Comparison of ENCODE assay signal across 17 cellular contexts in the genomic region with DNA sequence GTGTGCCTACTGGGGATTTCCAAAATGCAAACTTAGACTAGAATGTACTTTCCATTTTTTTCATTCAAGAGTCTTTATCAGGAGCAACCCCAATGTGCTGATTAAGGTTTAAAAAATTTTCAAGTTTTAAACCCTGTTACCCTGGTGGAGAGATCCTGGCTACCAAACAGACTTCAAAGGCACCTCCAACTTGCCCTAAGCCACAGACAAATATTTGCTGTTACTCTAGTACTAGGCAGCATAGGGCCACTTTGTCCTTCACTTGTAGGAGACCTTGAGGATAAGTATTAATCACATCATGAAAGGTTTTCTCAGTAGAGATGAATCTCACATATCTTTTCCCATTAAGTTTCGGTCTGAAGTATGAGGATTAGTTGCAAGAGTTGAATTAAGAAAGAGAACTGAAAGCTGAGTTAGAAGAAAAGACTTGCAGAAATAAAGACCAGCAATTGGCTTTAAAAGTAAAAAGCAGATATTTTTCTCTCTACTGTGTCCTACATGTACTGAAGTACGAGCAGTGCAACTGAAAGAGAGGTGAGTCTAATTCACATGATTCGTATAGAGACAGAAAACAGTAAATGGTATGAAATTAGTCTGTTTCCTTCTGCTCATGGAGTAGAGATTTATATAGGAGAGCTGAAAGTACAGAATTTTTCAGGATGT. TPM values are rescaled to one million over a fixed set of nuclear protein-coding genes. Genes with fewer than 3 reads are reported as not detected.
DNase-seq lines count a peak whose midpoint lies in the region; ATAC-seq and TF ChIP-seq lines count a peak whose summit lies in the region.
"Had no signal": no experiment of that assay in that cellular context is flagged by ENCODE, and none has a peak within 500 bp of the region (broad histone marks: within the 10 kb centered on the region; RNA-seq: fewer than 3 reads in every experiment).

No MANE protein-coding gene starts in this region.

- TF ChIP-seq CTCF in type B pancreatic cell (conservative IDR thresholded peaks at IDR 0.05), result no peak

- peaks cover 4% of the 10 kb centered on the region for H3K36me3 Mint-ChIP-seq in type B pancreatic cell
- H3K36me3 Mint-ChIP-seq: immature natural killer cell; naive thymus-derived CD4-positive, alpha-beta T cell had no signal

- intact Hi-C loops in Right ventricle myocardium superior (cut with DNase I), result no loop called here
- intact Hi-C loops in cardiac septum (cut with DNase I), result no loop called here

- H3K4me1 Mint-ChIP-seq in type B pancreatic cell (ENCODE audit: unreplicated experiment), result no peaks in the 10 kb centered on the region
- H3K4me1 Mint-ChIP-seq: immature natural killer cell had no signal

- DNase-seq in Right ventricle myocardium superior (no peak), cardiac septum (ENCODE audit: low spot score) (no peak), SHP77 treated with DMSO at 0.1 percent for 48 hours (lab: John Stamatoyannopoulos, UW) (peak; percentile 12), left lobe of liver (ENCODE audit: low spot score) (no peak), type B pancreatic cell (ENCODE audit: extremely low spot score, unreplicated experiment) (no peak), hypothalamus (lab: John Stamatoyannopoulos, UW) (no peak)
- DNase-seq: activated naive CD4-positive, alpha-beta T cell; effector memory CD4-positive, alpha-beta T cell; GDM1; immature natural killer cell; naive thymus-derived CD4-positive, alpha-beta T cell; NCI-H1930; sigmoid colon had no signal

- peak overlapping the region; percentile 48 for H3K4me3 Mint-ChIP-seq in type B pancreatic cell
- H3K4me3 Mint-ChIP-seq: immature natural killer cell; naive thymus-derived CD4-positive, alpha-beta T cell; stimulated activated naive CD8-positive, alpha-beta T cell treated with anti-CD3 and anti-CD28 coated beads, Interleukin-15, Interleukin-2, amounts not matched to agents 100 ng/mL and 50 ng/mL, for 24 hours had no signal

- ATAC-seq in Right ventricle myocardium superior (ENCODE audit: poor library complexity) (peak; percentile 31), left lobe of liver (peak; percentile 71), GM19452 (IDR thresholded peaks at IDR 0.05; ENCODE audit: unreplicated experiment) (no peak), HG02884 (IDR thresholded peaks at IDR 0.05; ENCODE audit: unreplicated experiment) (no peak)
- ATAC-seq: naive thymus-derived CD4-positive, alpha-beta T cell had no signal

- peak overlapping the region; percentile 74 for H3K27ac Mint-ChIP-seq in type B pancreatic cell
- H3K27ac Mint-ChIP-seq: immature natural killer cell; naive thymus-derived CD4-positive, alpha-beta T cell; stimulated activated naive CD8-positive, alpha-beta T cell treated with anti-CD3 and anti-CD28 coated beads, Interleukin-15, Interleukin-2, amounts not matched to agents 100 ng/mL and 50 ng/mL, for 24 hours had no signal

- H3K27me3 Mint-ChIP-seq in type B pancreatic cell, result no peaks in the 10 kb centered on the region

- no peaks in the 10 kb centered on the region for H3K9me3 Mint-ChIP-seq in type B pancreatic cell
- H3K9me3 Mint-ChIP-seq: immature natural killer cell; naive thymus-derived CD4-positive, alpha-beta T cell; stimulated activated naive CD8-positive, alpha-beta T cell treated with anti-CD3 and anti-CD28 coated beads, Interleukin-15, Interleukin-2, amounts not matched to agents 100 ng/mL and 50 ng/mL, for 24 hours had no signal

RNA-seq across cellular contexts. Expression of gene NTN4, which starts 28.3 kb away (rescaled TPM):
- total RNA-seq in Right ventricle myocardium superior, result 81.5 TPM
- 77.8 TPM for total RNA-seq in cardiac septum
- total RNA-seq in left lobe of liver, result 20.7 TPM
- total RNA-seq in type B pancreatic cell (ENCODE audit: low replicate concordance), result 21.2 and 23.5 TPM in 2 replicates
- total RNA-seq: T-helper 1 cell treated with Interleukin-12 subunit alpha and Interleukin-12 subunit beta and Interleukin-4 antibody, amounts not matched to agents 30 ng/mL and 1 ng/mL, for 36 hours had no signal

Comparison
In these comparisons a context has a peak if more than half of its experiments do, and no peak if none do; other contexts are left out.
1. ATAC-seq: peak in Right ventricle myocardium superior (single experiment) and left lobe of liver (single experiment); none in GM19452 (single experiment) and HG02884 (single experiment).